ENCODE assay signal across 9 cellular contexts in the genomic region with DNA sequence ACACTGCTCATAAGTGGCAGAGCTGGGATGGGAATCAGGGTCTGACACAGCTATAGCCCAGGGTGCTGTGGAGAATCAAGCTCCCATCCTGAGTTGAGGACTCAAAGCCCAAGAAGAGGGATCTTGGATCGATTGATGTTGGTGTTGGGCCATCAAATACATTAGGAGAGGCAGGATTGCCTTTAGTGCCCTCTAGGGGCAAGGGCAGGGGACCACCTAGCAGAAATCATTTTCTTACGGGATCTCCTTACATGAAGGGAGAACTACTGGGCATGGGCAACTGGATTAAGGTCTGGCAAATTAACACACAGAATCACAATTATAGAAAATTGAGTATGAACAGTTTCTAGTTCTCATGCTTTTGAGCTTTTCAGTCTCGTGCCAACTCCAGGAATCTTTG. TPM values are rescaled to one million over a fixed set of nuclear protein-coding genes. Genes with fewer than 3 reads are reported as not detected.
DNase-seq lines count a peak whose midpoint lies in the region; ATAC-seq, FAIRE-seq and TF ChIP-seq lines count a peak whose summit lies in the region.
"Had no signal": no experiment of that assay in that cellular context is flagged by ENCODE, and none has a peak within 500 bp of the region (broad histone marks: within the 10 kb centered on the region; RNA-seq: fewer than 3 reads in every experiment).

No MANE protein-coding gene starts in this region.

- 49% methylated on average over 3 of the region's 3 CpGs for WGBS in SK-N-SH (ENCODE audit: low lambda C conversion rate)
- 16% methylated on average over 3 of the region's 3 CpGs for WGBS in K562 (ENCODE audit: insufficient coverage, low coverage, missing lambda C conversion rate)
- 62 to 64% (median 64%) methylated on average over 3 of the region's 3 CpGs for WGBS in psoas muscle, 3 donors

- H3F3A ChIP-seq in SK-N-SH (replicated peaks; ENCODE audit: insufficient read depth) = no peaks in the 10 kb centered on the region

- TF ChIP-seq POLR2A in K562 (conservative IDR thresholded peaks at IDR 0.05) = no peak

- ATAC-seq in SK-N-SH treated with all-trans-retinoic acid at 6 μM for 48 hours (no peak), K562 (peak; percentile 86), psoas muscle (no peak), HG02981 (IDR thresholded peaks at IDR 0.05; ENCODE audit: unreplicated experiment) (no peak), left cardiac atrium (no peak)

- H3K9ac ChIP-seq in SK-N-SH (no peak overlapping the region), K562 (ENCODE audit: insufficient read depth in 1 of 2, low read depth in 2 of 2, low read length in 2 of 2) (no peak overlapping the region)

- CTCF ChIA-PET in SK-N-SH (lab: Yijun Ruan, JAX) = interaction anchor here (0.7 to 2.1 kb wide), 3 partner anchors 10 to 40 kb away, joined by 3 to 4 read pairs (median 4); no protein-coding TSS in a partner anchor
- CTCF ChIA-PET in K562 (lab: Yijun Ruan, JAX; ENCODE audit: low intra/inter-chr PET ratio) = interaction anchor here (0.6 kb wide), 1 partner anchor 105 kb away, joined by 3 read pairs; no protein-coding TSS in a partner anchor

- no peaks in the 10 kb centered on the region for H3K36me3 ChIP-seq in SK-N-SH (replicated peaks in 1 of 2; ENCODE audit: control insufficient read depth in 1 of 2, insufficient read depth in 2 of 2, low read length in 1 of 2)
- no peaks in the 10 kb centered on the region for H3K36me3 ChIP-seq in K562 (ENCODE audit: control insufficient read depth, insufficient read depth, low read length)
- no peaks in the 10 kb centered on the region for H3K36me3 ChIP-seq in psoas muscle (ENCODE audit: insufficient read depth in 1 of 2, low read depth in 1 of 2)

- H3K27ac ChIP-seq in SK-N-SH (ENCODE audit: low read depth in 2 of 2, low read length in 1 of 2) = no peak overlapping the region
- no peak overlapping the region for H3K27ac ChIP-seq in K562 (ENCODE audit: extremely low read depth, low read depth, low read length)
- H3K27ac ChIP-seq in psoas muscle = no peak overlapping the region

- DNase-seq in SK-N-SH (no peak), Kasumi-1 (lab: John Stamatoyannopoulos, UW) (peak; percentile 52 to 57), K562 (ENCODE audit: extremely low read depth in 1 of 4, low spot score in 3 of 4) (peak; percentile 43 to 59 (median 46)), psoas muscle (no peak), retina (no peak), left cardiac atrium (no peak)
- DNase-seq: effector CD8-positive, alpha-beta T cell had no signal

- H4K20me1 ChIP-seq in SK-N-SH (ENCODE audit: insufficient read depth) (no peaks in the 10 kb centered on the region), K562 (replicated peaks; ENCODE audit: control insufficient read depth, insufficient read depth, low read length) (no peaks in the 10 kb centered on the region)

- H3K27me3 ChIP-seq in SK-N-SH (ENCODE audit: insufficient read depth) (no peaks in the 10 kb centered on the region), K562 (ENCODE audit: control insufficient read depth in 2 of 2, insufficient read depth in 2 of 2, low read length in 2 of 2) (peaks cover 15 to 26% of the 10 kb centered on the region in 2 experiments; a peak in 4 of 5 replicates), psoas muscle (ENCODE audit: insufficient read depth in 3 of 3, low read length in 2 of 3) (no peaks in the 10 kb centered on the region)

- H3K4me2 ChIP-seq in SK-N-SH (no peak overlapping the region), K562 (ENCODE audit: insufficient read depth, low read length) (no peak overlapping the region)

- in situ Hi-C loops in K562 (cut with MboI) = no loop called here

- TF ChIP-seq RAD21 in SK-N-SH (IDR thresholded peaks at IDR 0.05; ENCODE audit: low read length) (no peak), K562 (CRISPR knock-in tag; conservative IDR thresholded peaks at IDR 0.05 in 1 of 2, IDR thresholded peaks at IDR 0.05 in 1 of 2) (peak in 1 of 2 experiments; percentile 47; a peak in 3 of 4 replicates)

- H3K4me1 ChIP-seq in SK-N-SH (ENCODE audit: control insufficient read depth in 1 of 2, insufficient read depth in 2 of 2, low read depth in 1 of 2, low read length in 1 of 2) (peaks cover 0 to 3% of the 10 kb centered on the region in 2 experiments; a peak in 1 of 4 replicates), K562 (replicated peaks in 1 of 2; ENCODE audit: control insufficient read depth in 2 of 2, insufficient read depth in 2 of 2, low read length in 2 of 2) (no peaks in the 10 kb centered on the region), psoas muscle (no peaks in the 10 kb centered on the region)

- POLR2A ChIA-PET in SK-N-SH (lab: Yijun Ruan, JAX) (no interaction called here), K562 (lab: Yijun Ruan, JAX) (interaction anchor here (0.6 kb wide), 1 partner anchor 1388 kb away, joined by 3 read pairs; no protein-coding TSS in a partner anchor)

- FAIRE-seq in K562 (lab: Jason Lieb, UNC) = peak; percentile 65

- H3K4me3 ChIP-seq in SK-N-SH (ENCODE audit: low read depth in 2 of 2, low read length in 1 of 2) = no peak overlapping the region
- no peak overlapping the region for H3K4me3 ChIP-seq in K562
- H3K4me3 ChIP-seq in psoas muscle = no peak overlapping the region

- H3K9me3 ChIP-seq in SK-N-SH (no peaks in the 10 kb centered on the region), K562 (replicated peaks; ENCODE audit: control insufficient read depth, insufficient read depth, low read depth, low read length) (no peaks in the 10 kb centered on the region), psoas muscle (no peaks in the 10 kb centered on the region)

- intact Hi-C loops in K562 (cut with micrococcal nuclease) (loop anchor here (10.0 kb wide), 1 partner anchor 75 kb away; no protein-coding TSS in a partner anchor), psoas muscle (cut with DNase I) (no loop called here), left cardiac atrium (cut with DNase I) (no loop called here)

- H3K79me2 ChIP-seq in SK-N-SH (ENCODE audit: insufficient read depth) = no peaks in the 10 kb centered on the region
- H3K79me2 ChIP-seq in K562 (ENCODE audit: control insufficient read depth, insufficient read depth, low read length) = no peaks in the 10 kb centered on the region

- no peaks in the 10 kb centered on the region for H3K9me1 ChIP-seq in K562 (ENCODE audit: control insufficient read depth, insufficient read depth, low read length)

- TF ChIP-seq EP300 in SK-N-SH (IDR thresholded peaks at IDR 0.05; ENCODE audit: borderline replicate concordance in 1 of 2, low read depth in 1 of 2, low read length in 1 of 2) (no peak), K562 (IDR thresholded peaks at IDR 0.05; ENCODE audit: low read length) (no peak)

- TF ChIP-seq CTCF in SK-N-SH (IDR thresholded peaks at IDR 0.05) (peak; percentile 33; the same call in 1 of the 2 replicates), K562 (IDR thresholded peaks at IDR 0.05 in 2 of 3, conservative IDR thresholded peaks at IDR 0.05 in 1 of 3; ENCODE audit: insufficient read depth in 2 of 3, low read depth in 1 of 3, low read length in 3 of 3) (peak; percentile 55 to 69 (median 66)), psoas muscle (IDR thresholded peaks at IDR 0.05) (peak; percentile 22)

- H2AFZ ChIP-seq in SK-N-SH (ENCODE audit: low read depth) (no peak overlapping the region), K562 (ENCODE audit: low read depth, low read length) (no peak overlapping the region)

- no peaks in the 10 kb centered on the region for H3K9me2 ChIP-seq in SK-N-SH

- BruUV-seq in K562 (replicated peaks; lab: Mats Ljungman, UMichigan) = no TSS peak

RNA-seq across cellular contexts. Expression of gene EMSY, which starts 24.9 kb away (rescaled TPM):
- polyA plus RNA-seq in SK-N-SH (2012; rRNA removed) (11.1 and 12.6 TPM in 2 replicates), K562 (2011; rRNA removed) (25.4 and 33.6 TPM in 2 replicates), K562 (2014; fragmentation: Illumina TruSeq; extraction: Trizol) (21.5 and 24.5 TPM in 2 replicates), K562 (2014; fragmentation: Nextera tagmentation; extraction: Ambion mirVana) (10 to 100 TPM; 12.7 to 13.8 TPM), K562 (2014; rRNA removed) (14.4 and 19.5 TPM in 2 replicates), psoas muscle (10 to 100 TPM in 2 of 3 donors, 1 to 10 TPM in 1; 5.8 to 11.7 (median 10.9) TPM)
- 8.7 and 9.9 TPM in 2 replicates for polyA plus RNA-seq in SK-N-SH (2012; cell fraction: cytosol; rRNA removed)
- 25.8 and 27.0 TPM in 2 replicates for polyA plus RNA-seq in SK-N-SH (2012; cell fraction: nucleus; rRNA removed)
- total RNA-seq in K562 (2011; cell fraction: chromatin; rRNA removed; ENCODE audit: low replicate concordance) = 72.7 and 167 TPM in 2 replicates
- total RNA-seq in K562 (2011; cell fraction: nucleolus; rRNA removed) = 33.2 and 57.8 TPM in 2 replicates
- total RNA-seq in K562 (2011; cell fraction: nucleoplasm; rRNA removed) = 88.4 and 106 TPM in 2 replicates
- total RNA-seq in K562 (2014; rRNA removed) (14.5 and 17.1 TPM in 2 replicates), K562 (2014; rRNA removed; fragmentation: Illumina TruSeq; extraction: Trizol) (19.8 and 20.8 TPM in 2 replicates), K562 (2015; rRNA removed; fragmentation: Illumina TruSeq; extraction: Trizol) (18.3 and 18.7 TPM in 2 replicates), K562 (2021) (17.9 and 19.9 TPM in 2 replicates), psoas muscle (10 to 100 TPM; 12.7 to 17.2 (median 15.9) TPM), left cardiac atrium (10 to 100 TPM; 17.8 to 19.7 TPM)
- 20.5 and 21.3 TPM in 2 replicates for polyA plus RNA-seq in K562 (2011; cell fraction: cytosol; rRNA removed)
- polyA plus RNA-seq in K562 (2011; cell fraction: nucleus; rRNA removed) = 99.3 and 114 TPM in 2 replicates
- polyA plus RNA-seq in K562 (2012) = 13.5 and 14.5 TPM in 2 replicates
- polyA minus RNA-seq in K562 (2011; rRNA and poly(A)+ RNA removed) = 57.6 and 62.2 TPM in 2 replicates
- 13.8 and 16.7 TPM in 2 replicates for polyA minus RNA-seq in K562 (2011; cell fraction: cytosol; rRNA and poly(A)+ RNA removed)
- 83.7 and 117 TPM in 2 replicates for polyA minus RNA-seq in K562 (2011; cell fraction: nucleus; rRNA and poly(A)+ RNA removed)

RNA-seq across cellular contexts. Expression of gene GVQW3, which starts 38.8 kb away (rescaled TPM):
- polyA plus RNA-seq in SK-N-SH (2012; rRNA removed) (2.3 and 3.9 TPM in 2 replicates), K562 (2011; rRNA removed) (5.7 and 7.3 TPM in 2 replicates), K562 (2014; fragmentation: Illumina TruSeq; extraction: Trizol) (2.1 and 2.2 TPM in 2 replicates), K562 (2014; fragmentation: Nextera tagmentation; extraction: Ambion mirVana) (1 to 10 TPM in 1 of 2 experiments, under 1 TPM in 1; 0.66 to 1.0 TPM), K562 (2014; rRNA removed) (3.0 and 3.4 TPM in 2 replicates), psoas muscle (1 to 10 TPM in 1 of 3 donors, under 1 TPM in 2; 0.30 to 2.7 (median 0.40) TPM)
- 1.2 and 1.5 TPM in 2 replicates for polyA plus RNA-seq in SK-N-SH (2012; cell fraction: cytosol; rRNA removed)
- 6.4 and 10.7 TPM in 2 replicates for polyA plus RNA-seq in SK-N-SH (2012; cell fraction: nucleus; rRNA removed)
- 13.5 and 15.1 TPM in 2 replicates for total RNA-seq in K562 (2011; cell fraction: chromatin; rRNA removed; ENCODE audit: low replicate concordance)
- total RNA-seq in K562 (2011; cell fraction: nucleolus; rRNA removed) = 11.0 and 11.1 TPM in 2 replicates
- total RNA-seq in K562 (2011; cell fraction: nucleoplasm; rRNA removed) = 12.1 and 14.4 TPM in 2 replicates
- total RNA-seq in K562 (2014; rRNA removed) (1.6 and 1.8 TPM in 2 replicates), K562 (2014; rRNA removed; fragmentation: Illumina TruSeq; extraction: Trizol) (2.1 and 2.6 TPM in 2 replicates), K562 (2015; rRNA removed; fragmentation: Illumina TruSeq; extraction: Trizol) (2.6 and 3.3 TPM in 2 replicates), K562 (2021) (1.8 and 1.9 TPM in 2 replicates), psoas muscle (under 1 TPM; 0.17 to 0.94 (median 0.55) TPM), left cardiac atrium (1 to 10 TPM in 1 of 2 donors, under 1 TPM in 1; 0.99 to 2.1 TPM)
- 3.2 and 7.5 TPM in 2 replicates for polyA plus RNA-seq in K562 (2011; cell fraction: cytosol; rRNA removed)
- 11.6 and 12.1 TPM in 2 replicates for polyA plus RNA-seq in K562 (2011; cell fraction: nucleus; rRNA removed)
- polyA plus RNA-seq in K562 (2012) = 1.1 and 3.1 TPM in 2 replicates
- polyA minus RNA-seq in K562 (2011; rRNA and poly(A)+ RNA removed) = 8.6 and 8.8 TPM in 2 replicates
- 1.7 and 3.0 TPM in 2 replicates for polyA minus RNA-seq in K562 (2011; cell fraction: cytosol; rRNA and poly(A)+ RNA removed)
- 8.5 and 13.7 TPM in 2 replicates for polyA minus RNA-seq in K562 (2011; cell fraction: nucleus; rRNA and poly(A)+ RNA removed)

RNA-seq across cellular contexts. Expression of gene THAP12, which starts 39.0 kb away (rescaled TPM):
- polyA plus RNA-seq in SK-N-SH (2012; rRNA removed) (14.9 and 19.6 TPM in 2 replicates), K562 (2011; rRNA removed) (70.7 and 92.1 TPM in 2 replicates), K562 (2014; fragmentation: Illumina TruSeq; extraction: Trizol) (76.7 and 98.1 TPM in 2 replicates), K562 (2014; fragmentation: Nextera tagmentation; extraction: Ambion mirVana) (10 to 100 TPM; 28.1 to 28.8 TPM), K562 (2014; rRNA removed) (49.6 and 56.5 TPM in 2 replicates), psoas muscle (10 to 100 TPM; 15.6 to 35.9 (median 17.1) TPM)
- polyA plus RNA-seq in SK-N-SH (2012; cell fraction: cytosol; rRNA removed) = 26.2 and 33.2 TPM in 2 replicates
- 5.4 and 11.4 TPM in 2 replicates for polyA plus RNA-seq in SK-N-SH (2012; cell fraction: nucleus; rRNA removed)
- total RNA-seq in K562 (2011; cell fraction: chromatin; rRNA removed; ENCODE audit: low replicate concordance) = 21.4 and 66.8 TPM in 2 replicates
- 12.5 and 15.0 TPM in 2 replicates for total RNA-seq in K562 (2011; cell fraction: nucleolus; rRNA removed)
- total RNA-seq in K562 (2011; cell fraction: nucleoplasm; rRNA removed) = 30.7 and 47.6 TPM in 2 replicates
- total RNA-seq in K562 (2014; rRNA removed) (40.2 and 44.1 TPM in 2 replicates), K562 (2014; rRNA removed; fragmentation: Illumina TruSeq; extraction: Trizol) (92.9 and 113 TPM in 2 replicates), K562 (2015; rRNA removed; fragmentation: Illumina TruSeq; extraction: Trizol) (94.8 and 103 TPM in 2 replicates), K562 (2021) (57.8 and 58.9 TPM in 2 replicates), psoas muscle (10 to 100 TPM; 21.8 to 38.1 (median 34.7) TPM), left cardiac atrium (10 to 100 TPM; 16.5 to 25.2 TPM)
- 12.7 and 29.0 TPM in 2 replicates for polyA plus RNA-seq in K562 (2011; cell fraction: cytosol; rRNA removed)
- polyA plus RNA-seq in K562 (2011; cell fraction: nucleus; rRNA removed) = 18.0 and 26.6 TPM in 2 replicates
- polyA plus RNA-seq in K562 (2012) = 41.5 and 43.3 TPM in 2 replicates
- 77.9 and 84.1 TPM in 2 replicates for polyA minus RNA-seq in K562 (2011; rRNA and poly(A)+ RNA removed)
- 20.8 and 31.0 TPM in 2 replicates for polyA minus RNA-seq in K562 (2011; cell fraction: cytosol; rRNA and poly(A)+ RNA removed)
- polyA minus RNA-seq in K562 (2011; cell fraction: nucleus; rRNA and poly(A)+ RNA removed) = 14.3 and 26.2 TPM in 2 replicates

Comparison
In these comparisons a context has a peak if more than half of its experiments do, and no peak if none do; other contexts are left out.
1. DNase-seq: peak in Kasumi-1 (2 of 2) and K562 (4 of 4); none in SK-N-SH (single experiment), psoas muscle (0 of 2), retina (single experiment) and left cardiac atrium (single experiment).
2. Of the 27 proteins assayed by ChIP-seq in both K562 and SK-N-SH: peak only in K562: none; only in SK-N-SH: none; in both: CTCF; in neither: 25; mixed calls (peak in some experiments, not most) for 1.
3. Peak in every context shown above with its lines, with median percentiles within 50 percentile points of each other: CTCF ChIP-seq.